In the genomic region with DNA sequence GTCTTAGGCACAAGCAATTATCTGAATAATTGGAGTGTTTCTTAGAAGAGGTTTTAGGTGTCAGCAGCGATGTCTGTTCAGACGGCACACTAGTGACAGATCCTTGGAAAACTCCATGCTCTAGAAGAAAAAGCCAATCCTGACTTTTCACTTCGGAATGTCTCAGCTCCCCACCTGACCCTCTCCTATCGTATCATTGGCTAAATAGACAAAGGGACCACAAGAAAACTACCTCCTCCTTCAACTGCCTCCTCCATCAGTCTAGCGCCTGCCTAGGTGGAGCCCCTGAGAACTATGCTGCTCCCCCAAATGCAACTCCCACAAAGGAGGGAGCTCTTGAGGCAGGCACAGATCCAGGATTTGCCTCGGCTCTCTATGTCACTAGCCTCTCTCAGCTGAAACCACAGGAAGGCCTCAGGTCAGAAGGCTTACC, we compare ENCODE assay signal across 1 cellular context.
A peak's percentile ranks its signal among the peaks of the same experiment; 100 is the strongest.
TF ChIP-seq lines count a peak whose summit lies in the region.

No MANE protein-coding gene starts in this region.

TF ChIP-seq in HepG2, 621 proteins besides CTCF, POLR2A, EP300 and RAD21 (continued from another document and continues in another):
- TF ChIP-seq, protein P1, sequence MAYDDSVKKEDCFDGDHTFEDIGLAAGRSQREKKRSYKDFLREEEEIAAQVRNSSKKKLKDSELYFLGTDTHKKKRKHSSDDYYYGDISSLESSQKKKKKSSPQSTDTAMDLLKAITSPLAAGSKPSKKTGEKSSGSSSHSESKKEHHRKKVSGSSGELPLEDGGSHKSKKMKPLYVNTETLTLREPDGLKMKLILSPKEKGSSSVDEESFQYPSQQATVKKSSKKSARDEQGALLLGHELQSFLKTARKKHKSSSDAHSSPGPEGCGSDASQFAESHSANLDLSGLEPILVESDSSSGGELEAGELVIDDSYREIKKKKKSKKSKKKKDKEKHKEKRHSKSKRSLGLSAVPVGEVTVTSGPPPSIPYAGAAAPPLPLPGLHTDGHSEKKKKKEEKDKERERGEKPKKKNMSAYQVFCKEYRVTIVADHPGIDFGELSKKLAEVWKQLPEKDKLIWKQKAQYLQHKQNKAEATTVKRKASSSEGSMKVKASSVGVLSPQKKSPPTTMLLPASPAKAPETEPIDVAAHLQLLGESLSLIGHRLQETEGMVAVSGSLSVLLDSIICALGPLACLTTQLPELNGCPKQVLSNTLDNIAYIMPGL (CRISPR knock-in tag; IDR thresholded peaks at IDR 0.05; ENCODE audit: borderline replicate concordance in 1 of 2, low read depth in 1 of 2) = 0 out of 4 replicates have a peak, but pooled peaks of 1 of the 2 experiments have one; percentile 3
- TF ChIP-seq RBFOX2 (IDR thresholded peaks at IDR 0.05; ENCODE audit: low read depth, low read length) = peak; percentile 27; the same call in 1 of the 2 replicates
- no peak for TF ChIP-seq HNRNPK (IDR thresholded peaks at IDR 0.05; ENCODE audit: low read depth, low read length, poor library complexity, severe bottlenecking)
- TF ChIP-seq SAFB2 (CRISPR knock-in tag; IDR thresholded peaks at IDR 0.05; ENCODE audit: borderline replicate concordance, low read depth) = no peak
- peak; percentile 66 for TF ChIP-seq MED8 (CRISPR knock-in tag; IDR thresholded peaks at IDR 0.05; ENCODE audit: insufficient replicate concordance)
- no peak for TF ChIP-seq EHMT2 (IDR thresholded peaks at IDR 0.05; ENCODE audit: borderline replicate concordance, low read depth, low read length)
- TF ChIP-seq ZNF773 (CRISPR knock-in tag; IDR thresholded peaks at IDR 0.05; ENCODE audit: borderline replicate concordance) = no peak
- TF ChIP-seq PHF21A (CRISPR knock-in tag; IDR thresholded peaks at IDR 0.05) = 0 out of 2 replicates have a peak, but pooled peaks have one; percentile 3
- TF ChIP-seq KLF13 (CRISPR knock-in tag; IDR thresholded peaks at IDR 0.05) = no peak
- no peak for TF ChIP-seq ESRRA (CRISPR knock-in tag; IDR thresholded peaks at IDR 0.05; ENCODE audit: low read depth)
- TF ChIP-seq ZNF777 (CRISPR knock-in tag; IDR thresholded peaks at IDR 0.05) = no peak
- no peak for TF ChIP-seq GATAD1 (CRISPR knock-in tag; IDR thresholded peaks at IDR 0.05)
- TF ChIP-seq, protein P2, sequence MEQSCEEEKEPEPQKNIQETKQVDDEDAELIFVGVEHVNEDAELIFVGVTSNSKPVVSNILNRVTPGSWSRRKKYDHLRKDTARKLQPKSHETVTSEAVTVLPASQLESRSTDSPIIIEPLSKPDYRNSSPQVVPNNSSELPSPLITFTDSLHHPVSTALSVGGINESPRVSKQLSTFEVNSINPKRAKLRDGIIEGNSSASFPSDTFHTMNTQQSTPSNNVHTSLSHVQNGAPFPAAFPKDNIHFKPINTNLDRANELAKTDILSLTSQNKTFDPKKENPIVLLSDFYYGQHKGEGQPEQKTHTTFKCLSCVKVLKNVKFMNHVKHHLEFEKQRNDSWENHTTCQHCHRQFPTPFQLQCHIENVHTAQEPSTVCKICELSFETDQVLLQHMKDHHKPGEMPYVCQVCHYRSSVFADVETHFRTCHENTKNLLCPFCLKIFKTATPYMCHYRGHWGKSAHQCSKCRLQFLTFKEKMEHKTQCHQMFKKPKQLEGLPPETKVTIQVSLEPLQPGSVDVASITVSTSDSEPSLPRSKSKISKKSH (CRISPR knock-in tag; IDR thresholded peaks at IDR 0.05; ENCODE audit: borderline replicate concordance) = no peak
- TF ChIP-seq, protein P3, sequence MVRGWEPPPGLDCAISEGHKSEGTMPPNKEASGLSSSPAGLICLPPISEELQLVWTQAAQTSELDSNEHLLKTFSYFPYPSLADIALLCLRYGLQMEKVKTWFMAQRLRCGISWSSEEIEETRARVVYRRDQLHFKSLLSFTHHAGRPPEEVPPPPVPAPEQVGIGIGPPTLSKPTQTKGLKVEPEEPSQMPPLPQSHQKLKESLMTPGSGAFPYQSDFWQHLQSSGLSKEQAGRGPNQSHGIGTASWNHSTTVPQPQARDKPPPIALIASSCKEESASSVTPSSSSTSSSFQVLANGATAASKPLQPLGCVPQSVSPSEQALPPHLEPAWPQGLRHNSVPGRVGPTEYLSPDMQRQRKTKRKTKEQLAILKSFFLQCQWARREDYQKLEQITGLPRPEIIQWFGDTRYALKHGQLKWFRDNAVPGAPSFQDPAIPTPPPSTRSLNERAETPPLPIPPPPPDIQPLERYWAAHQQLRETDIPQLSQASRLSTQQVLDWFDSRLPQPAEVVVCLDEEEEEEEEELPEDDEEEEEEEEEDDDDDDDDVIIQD (CRISPR knock-in tag; IDR thresholded peaks at IDR 0.05; ENCODE audit: low read depth) = peak; percentile 34; the same call in 1 of the 2 replicates
- no peak for TF ChIP-seq JUND (CRISPR knock-in tag; IDR thresholded peaks at IDR 0.05)
- TF ChIP-seq SIN3A (IDR thresholded peaks at IDR 0.05; ENCODE audit: borderline replicate concordance, low read depth, low read length) = no peak
- TF ChIP-seq MIER2 (CRISPR knock-in tag; IDR thresholded peaks at IDR 0.05) = no peak
- TF ChIP-seq NCOA1 (CRISPR knock-in tag; IDR thresholded peaks at IDR 0.05) = no peak
- no peak for TF ChIP-seq ZNF570 (CRISPR knock-in tag; IDR thresholded peaks at IDR 0.05; ENCODE audit: borderline replicate concordance)
- no peak for TF ChIP-seq TCF12 (IDR thresholded peaks at IDR 0.05)
- TF ChIP-seq TCF12 (CRISPR knock-in tag; IDR thresholded peaks at IDR 0.05) = peak; percentile 79
- TF ChIP-seq NR2F2 (IDR thresholded peaks at IDR 0.05; ENCODE audit: borderline replicate concordance, low read depth) = no peak
- no peak for TF ChIP-seq ZSCAN9 (CRISPR knock-in tag; IDR thresholded peaks at IDR 0.05; ENCODE audit: borderline replicate concordance)
- no peak for TF ChIP-seq DNMT1 (CRISPR knock-in tag; IDR thresholded peaks at IDR 0.05)
- TF ChIP-seq, protein P4, sequence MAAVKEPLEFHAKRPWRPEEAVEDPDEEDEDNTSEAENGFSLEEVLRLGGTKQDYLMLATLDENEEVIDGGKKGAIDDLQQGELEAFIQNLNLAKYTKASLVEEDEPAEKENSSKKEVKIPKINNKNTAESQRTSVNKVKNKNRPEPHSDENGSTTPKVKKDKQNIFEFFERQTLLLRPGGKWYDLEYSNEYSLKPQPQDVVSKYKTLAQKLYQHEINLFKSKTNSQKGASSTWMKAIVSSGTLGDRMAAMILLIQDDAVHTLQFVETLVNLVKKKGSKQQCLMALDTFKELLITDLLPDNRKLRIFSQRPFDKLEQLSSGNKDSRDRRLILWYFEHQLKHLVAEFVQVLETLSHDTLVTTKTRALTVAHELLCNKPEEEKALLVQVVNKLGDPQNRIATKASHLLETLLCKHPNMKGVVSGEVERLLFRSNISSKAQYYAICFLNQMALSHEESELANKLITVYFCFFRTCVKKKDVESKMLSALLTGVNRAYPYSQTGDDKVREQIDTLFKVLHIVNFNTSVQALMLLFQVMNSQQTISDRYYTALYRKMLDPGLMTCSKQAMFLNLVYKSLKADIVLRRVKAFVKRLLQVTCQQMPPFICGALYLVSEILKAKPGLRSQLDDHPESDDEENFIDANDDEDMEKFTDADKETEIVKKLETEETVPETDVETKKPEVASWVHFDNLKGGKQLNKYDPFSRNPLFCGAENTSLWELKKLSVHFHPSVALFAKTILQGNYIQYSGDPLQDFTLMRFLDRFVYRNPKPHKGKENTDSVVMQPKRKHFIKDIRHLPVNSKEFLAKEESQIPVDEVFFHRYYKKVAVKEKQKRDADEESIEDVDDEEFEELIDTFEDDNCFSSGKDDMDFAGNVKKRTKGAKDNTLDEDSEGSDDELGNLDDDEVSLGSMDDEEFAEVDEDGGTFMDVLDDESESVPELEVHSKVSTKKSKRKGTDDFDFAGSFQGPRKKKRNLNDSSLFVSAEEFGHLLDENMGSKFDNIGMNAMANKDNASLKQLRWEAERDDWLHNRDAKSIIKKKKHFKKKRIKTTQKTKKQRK (IDR thresholded peaks at IDR 0.05; ENCODE audit: low read length) = no peak
- TF ChIP-seq, protein P5, sequence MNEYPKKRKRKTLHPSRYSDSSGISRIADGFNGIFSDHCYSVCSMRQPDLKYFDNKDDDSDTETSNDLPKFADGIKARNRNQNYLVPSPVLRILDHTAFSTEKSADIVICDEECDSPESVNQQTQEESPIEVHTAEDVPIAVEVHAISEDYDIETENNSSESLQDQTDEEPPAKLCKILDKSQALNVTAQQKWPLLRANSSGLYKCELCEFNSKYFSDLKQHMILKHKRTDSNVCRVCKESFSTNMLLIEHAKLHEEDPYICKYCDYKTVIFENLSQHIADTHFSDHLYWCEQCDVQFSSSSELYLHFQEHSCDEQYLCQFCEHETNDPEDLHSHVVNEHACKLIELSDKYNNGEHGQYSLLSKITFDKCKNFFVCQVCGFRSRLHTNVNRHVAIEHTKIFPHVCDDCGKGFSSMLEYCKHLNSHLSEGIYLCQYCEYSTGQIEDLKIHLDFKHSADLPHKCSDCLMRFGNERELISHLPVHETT (CRISPR knock-in tag; conservative IDR thresholded peaks at IDR 0.05) = 0 out of 2 replicates have a peak, but pooled peaks have one; percentile 5
- TF ChIP-seq, protein P6, sequence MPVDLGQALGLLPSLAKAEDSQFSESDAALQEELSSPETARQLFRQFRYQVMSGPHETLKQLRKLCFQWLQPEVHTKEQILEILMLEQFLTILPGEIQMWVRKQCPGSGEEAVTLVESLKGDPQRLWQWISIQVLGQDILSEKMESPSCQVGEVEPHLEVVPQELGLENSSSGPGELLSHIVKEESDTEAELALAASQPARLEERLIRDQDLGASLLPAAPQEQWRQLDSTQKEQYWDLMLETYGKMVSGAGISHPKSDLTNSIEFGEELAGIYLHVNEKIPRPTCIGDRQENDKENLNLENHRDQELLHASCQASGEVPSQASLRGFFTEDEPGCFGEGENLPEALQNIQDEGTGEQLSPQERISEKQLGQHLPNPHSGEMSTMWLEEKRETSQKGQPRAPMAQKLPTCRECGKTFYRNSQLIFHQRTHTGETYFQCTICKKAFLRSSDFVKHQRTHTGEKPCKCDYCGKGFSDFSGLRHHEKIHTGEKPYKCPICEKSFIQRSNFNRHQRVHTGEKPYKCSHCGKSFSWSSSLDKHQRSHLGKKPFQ (CRISPR knock-in tag; IDR thresholded peaks at IDR 0.05; ENCODE audit: insufficient replicate concordance) = peak; percentile 1
- 0 out of 2 replicates have a peak, but pooled peaks have one; percentile 14 for TF ChIP-seq KDM6A (CRISPR knock-in tag; IDR thresholded peaks at IDR 0.05; ENCODE audit: low read depth)
- peak; percentile 98 for TF ChIP-seq ZSCAN22 (CRISPR knock-in tag; IDR thresholded peaks at IDR 0.05)
- TF ChIP-seq CEBPG (CRISPR knock-in tag; IDR thresholded peaks at IDR 0.05) = peak; percentile 49; the same call in 1 of the 2 replicates
- TF ChIP-seq TSC22D2 (CRISPR knock-in tag; IDR thresholded peaks at IDR 0.05; ENCODE audit: borderline replicate concordance) = no peak
- TF ChIP-seq, protein P7, sequence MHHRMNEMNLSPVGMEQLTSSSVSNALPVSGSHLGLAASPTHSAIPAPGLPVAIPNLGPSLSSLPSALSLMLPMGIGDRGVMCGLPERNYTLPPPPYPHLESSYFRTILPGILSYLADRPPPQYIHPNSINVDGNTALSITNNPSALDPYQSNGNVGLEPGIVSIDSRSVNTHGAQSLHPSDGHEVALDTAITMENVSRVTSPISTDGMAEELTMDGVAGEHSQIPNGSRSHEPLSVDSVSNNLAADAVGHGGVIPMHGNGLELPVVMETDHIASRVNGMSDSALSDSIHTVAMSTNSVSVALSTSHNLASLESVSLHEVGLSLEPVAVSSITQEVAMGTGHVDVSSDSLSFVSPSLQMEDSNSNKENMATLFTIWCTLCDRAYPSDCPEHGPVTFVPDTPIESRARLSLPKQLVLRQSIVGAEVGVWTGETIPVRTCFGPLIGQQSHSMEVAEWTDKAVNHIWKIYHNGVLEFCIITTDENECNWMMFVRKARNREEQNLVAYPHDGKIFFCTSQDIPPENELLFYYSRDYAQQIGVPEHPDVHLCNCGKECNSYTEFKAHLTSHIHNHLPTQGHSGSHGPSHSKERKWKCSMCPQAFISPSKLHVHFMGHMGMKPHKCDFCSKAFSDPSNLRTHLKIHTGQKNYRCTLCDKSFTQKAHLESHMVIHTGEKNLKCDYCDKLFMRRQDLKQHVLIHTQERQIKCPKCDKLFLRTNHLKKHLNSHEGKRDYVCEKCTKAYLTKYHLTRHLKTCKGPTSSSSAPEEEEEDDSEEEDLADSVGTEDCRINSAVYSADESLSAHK (CRISPR knock-in tag; IDR thresholded peaks at IDR 0.05; ENCODE audit: borderline replicate concordance) = no peak
- TF ChIP-seq ZNF274 (CRISPR knock-in tag; IDR thresholded peaks at IDR 0.05) = no peak
- TF ChIP-seq ZNF883 (CRISPR knock-in tag; IDR thresholded peaks at IDR 0.05; ENCODE audit: not compliant biosample characterization) = no peak
- TF ChIP-seq TBL1XR1 (IDR thresholded peaks at IDR 0.05; ENCODE audit: borderline replicate concordance, low read length, partially characterized antibody) = no peak
- TF ChIP-seq, protein P8, sequence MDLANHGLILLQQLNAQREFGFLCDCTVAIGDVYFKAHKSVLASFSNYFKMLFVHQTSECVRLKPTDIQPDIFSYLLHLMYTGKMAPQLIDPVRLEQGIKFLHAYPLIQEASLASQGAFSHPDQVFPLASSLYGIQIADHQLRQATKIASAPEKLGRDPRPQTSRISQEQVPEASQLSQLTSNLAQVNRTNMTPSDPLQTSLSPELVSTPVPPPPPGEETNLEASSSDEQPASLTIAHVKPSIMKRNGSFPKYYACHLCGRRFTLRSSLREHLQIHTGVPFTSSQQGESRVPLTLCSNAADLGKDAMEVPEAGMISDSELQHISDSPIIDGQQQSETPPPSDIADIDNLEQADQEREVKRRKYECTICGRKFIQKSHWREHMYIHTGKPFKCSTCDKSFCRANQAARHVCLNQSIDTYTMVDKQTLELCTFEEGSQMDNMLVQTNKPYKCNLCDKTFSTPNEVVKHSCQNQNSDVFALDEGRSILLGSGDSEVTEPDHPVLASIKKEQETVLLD (CRISPR knock-in tag; IDR thresholded peaks at IDR 0.05; ENCODE audit: low read depth) = no peak
- TF ChIP-seq ZBTB42 (CRISPR knock-in tag; IDR thresholded peaks at IDR 0.05) = no peak
- no peak for TF ChIP-seq SP2 (CRISPR knock-in tag; IDR thresholded peaks at IDR 0.05)
- TF ChIP-seq SPEN (CRISPR knock-in tag; IDR thresholded peaks at IDR 0.05; ENCODE audit: low read depth) = 0 out of 2 replicates have a peak, but pooled peaks have one; percentile 21
- 0 out of 2 replicates have a peak, but pooled peaks have one; percentile 17 for TF ChIP-seq ZNF296 (CRISPR knock-in tag; conservative IDR thresholded peaks at IDR 0.05)
- no peak for TF ChIP-seq ZNF225 (CRISPR knock-in tag; IDR thresholded peaks at IDR 0.05)
- TF ChIP-seq TBX2 (CRISPR knock-in tag; IDR thresholded peaks at IDR 0.05; ENCODE audit: borderline replicate concordance) = no peak
- no peak for TF ChIP-seq SOX6 (IDR thresholded peaks at IDR 0.05)
- no peak for TF ChIP-seq SOX6 (CRISPR knock-in tag; IDR thresholded peaks at IDR 0.05)
- TF ChIP-seq ZNF431 (CRISPR knock-in tag; IDR thresholded peaks at IDR 0.05; ENCODE audit: borderline replicate concordance, low read depth) = no peak
- no peak for TF ChIP-seq IKZF1 (IDR thresholded peaks at IDR 0.05)
- TF ChIP-seq ZNF451 (CRISPR knock-in tag; IDR thresholded peaks at IDR 0.05) = no peak
- no peak for TF ChIP-seq NFE2L2 (IDR thresholded peaks at IDR 0.05; ENCODE audit: low read length)
- TF ChIP-seq ZSCAN31 (CRISPR knock-in tag; IDR thresholded peaks at IDR 0.05; ENCODE audit: low read depth) = no peak
